Comparison of ENCODE assay signal across 1 cellular context in genomic region chr6:135196739-135197510, GRCh38.
TF ChIP-seq lines count a peak whose summit lies in the region.

No MANE protein-coding gene starts in this region.

TF ChIP-seq in GM23338, 12 proteins besides CTCF, POLR2A, EP300 and RAD21 (continued from another document):
- TF ChIP-seq REST (IDR thresholded peaks at IDR 0.05; ENCODE audit: unreplicated experiment) = no peak
TF ChIP-seq in GM23338: peak in this region for 0.
